ENCODE assay signal across 14 cellular contexts in genomic region chr4:128338634-128339355, GRCh38. TPM values are rescaled to one million over a fixed set of nuclear protein-coding genes. Genes with fewer than 3 reads are reported as not detected.
DNase-seq lines count a peak whose midpoint lies in the region; ATAC-seq, FAIRE-seq and TF ChIP-seq lines count a peak whose summit lies in the region.
"Had no signal": no experiment of that assay in that cellular context is flagged by ENCODE, and none has a peak within 500 bp of the region (broad histone marks: within the 10 kb centered on the region; RNA-seq: fewer than 3 reads in every experiment).

No MANE protein-coding gene starts in this region.

- no peaks in the 10 kb centered on the region for H3K4me1 ChIP-seq in smooth muscle cell (ENCODE audit: low read depth)
- no peaks in the 10 kb centered on the region for H3K4me1 ChIP-seq in kidney (ENCODE audit: control insufficient read depth in 1 of 2, insufficient read depth in 1 of 2, low read depth in 1 of 2, low read length in 2 of 2)

- peak overlapping the region; percentile 57 for H3K27ac ChIP-seq in smooth muscle cell (ENCODE audit: low read depth)
- no peak overlapping the region for H3K27ac ChIP-seq in kidney (ENCODE audit: low read depth in 2 of 2, low read length in 2 of 2)
- H3K27ac ChIP-seq in coronary artery, result no peak overlapping the region
- H3K27ac ChIP-seq: thoracic aorta had no signal

- H3K9me3 ChIP-seq in smooth muscle cell (replicated peaks; ENCODE audit: low read depth), result no peaks in the 10 kb centered on the region
- no peaks in the 10 kb centered on the region for H3K9me3 ChIP-seq in kidney (ENCODE audit: control insufficient read depth in 1 of 2, low read length in 2 of 2)
- H3K9me3 ChIP-seq: thoracic aorta had no signal

- TF ChIP-seq CTCF in smooth muscle cell (IDR thresholded peaks at IDR 0.05; ENCODE audit: borderline replicate concordance, insufficient read depth, poor library complexity, severe bottlenecking) (no peak), kidney (IDR thresholded peaks at IDR 0.05; ENCODE audit: borderline replicate concordance, extremely low read depth, insufficient read depth) (no peak), coronary artery (IDR thresholded peaks at IDR 0.05) (no peak)

- no peak overlapping the region for H3K4me3 ChIP-seq in smooth muscle cell
- H3K4me3 ChIP-seq in kidney (ENCODE audit: low read length in 2 of 2), result no peak overlapping the region
- H3K4me3 ChIP-seq in coronary artery, result no peak overlapping the region
- H3K4me3 ChIP-seq: thoracic aorta had no signal

- H3F3A ChIP-seq in smooth muscle cell (ENCODE audit: low read depth), result no peaks in the 10 kb centered on the region

- H2AFZ ChIP-seq in smooth muscle cell (ENCODE audit: low read depth), result no peak overlapping the region

- ATAC-seq in GM21526 (IDR thresholded peaks at IDR 0.05; ENCODE audit: low FRiP score, unreplicated experiment), result no peak
- ATAC-seq: right cardiac atrium, Right ventricle myocardium inferior had no signal

- H3K79me2 ChIP-seq in smooth muscle cell (ENCODE audit: low read depth), result no peaks in the 10 kb centered on the region

- 44% methylated on average over 4 of the region's 4 CpGs for WGBS in smooth muscle cell (ENCODE audit: low lambda C conversion rate)

- peak overlapping the region; percentile 22 for H3K4me2 ChIP-seq in smooth muscle cell

- no peaks in the 10 kb centered on the region for H4K20me1 ChIP-seq in smooth muscle cell (ENCODE audit: low read depth)

- H3K27me3 ChIP-seq in smooth muscle cell (ENCODE audit: low read depth), result no peaks in the 10 kb centered on the region

- no peak overlapping the region for H3K9ac ChIP-seq in smooth muscle cell (ENCODE audit: low read depth)
- no peak overlapping the region for H3K9ac ChIP-seq in kidney (ENCODE audit: low read length in 2 of 2)

- H3K36me3 ChIP-seq in smooth muscle cell (ENCODE audit: low read depth) (no peaks in the 10 kb centered on the region), kidney (ENCODE audit: control insufficient read depth in 1 of 2, insufficient read depth in 2 of 2, low read length in 2 of 2) (no peaks in the 10 kb centered on the region)
- H3K36me3 ChIP-seq: thoracic aorta had no signal

- intact Hi-C loops in kidney (cut with DNase I), result no loop called here

- DNase-seq in H4 (ENCODE audit: low spot score) (peak; percentile 82), SW 1271 (lab: John Stamatoyannopoulos, UW) (peak; percentile 49 to 85), fibroblast of the conjunctiva (ENCODE audit: low read depth) (peak; percentile 34), smooth muscle cell (lab: John Stamatoyannopoulos, UW; ENCODE audit: unreplicated experiment) (no peak), kidney (no peak), coronary artery (ENCODE audit: low spot score) (no peak), NCI-H2171 (lab: John Stamatoyannopoulos, UW) (no peak)
- DNase-seq: activated CD8-positive, alpha-beta memory T cell treated with anti-CD3 and anti-CD28 coated beads, Interleukin-2, amount 50 U/mL, for 4 hours; activated naive CD8-positive, alpha-beta T cell treated with anti-CD3 and anti-CD28 coated beads, Interleukin-2, amount 10 ng/mL, durations not matched to agents 7 days and 5 days; effector CD8-positive, alpha-beta T cell; right cardiac atrium had no signal

- no peak for FAIRE-seq in kidney (lab: Jason Lieb, UNC)

RNA-seq across cellular contexts. Expression of gene PGRMC2, which starts 51.2 kb away (rescaled TPM):
- total RNA-seq in H4 (2014; rRNA removed; shearing (Covaris generic)), result 20.6 and 32.5 TPM in 2 replicates
- 56.7 and 60.1 TPM in 2 replicates for total RNA-seq in smooth muscle cell
- polyA plus RNA-seq in smooth muscle cell, result 52.1 and 63.1 TPM in 2 replicates
- 65.7 TPM for total RNA-seq in kidney
- polyA plus RNA-seq in kidney (ENCODE audit: insufficient read depth, low read depth, low replicate concordance), result 70.0 TPM

Comparison
In these comparisons a context has a peak if more than half of its experiments do, and no peak if none do; other contexts are left out.
1. DNase-seq: peak in H4 (single experiment), SW 1271 (2 of 2) and fibroblast of the conjunctiva (single experiment); none in smooth muscle cell (single experiment), kidney (single experiment), coronary artery (single experiment) and NCI-H2171 (single experiment).